ENCODE assay signal across 13 cellular contexts in the genomic region with DNA sequence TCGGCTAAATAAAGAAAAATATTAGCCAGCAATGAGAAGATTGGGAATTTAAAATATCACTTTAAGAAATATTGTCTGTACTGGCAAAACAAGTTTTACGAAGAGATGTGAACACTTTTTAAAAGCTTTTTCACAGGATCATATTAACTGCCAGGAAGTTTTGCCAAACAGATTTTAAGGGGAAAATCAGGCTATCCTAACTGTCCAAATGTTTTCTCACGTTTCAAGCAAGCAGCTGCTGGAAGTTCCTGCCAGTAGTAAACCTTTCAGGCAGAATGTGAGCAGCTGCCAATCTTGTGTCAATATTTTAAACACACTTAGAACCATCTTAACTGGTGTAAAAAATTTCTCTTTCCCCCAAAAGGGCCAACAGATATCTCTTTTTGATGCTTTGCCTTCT.
A peak's percentile ranks its signal among the peaks of the same experiment; 100 is the strongest.
DNase-seq lines count a peak whose midpoint lies in the region; ATAC-seq and TF ChIP-seq lines count a peak whose summit lies in the region.
"Had no signal": no experiment of that assay in that cellular context is flagged by ENCODE, and none has a peak within 500 bp of the region (broad histone marks: within the 10 kb centered on the region; RNA-seq: fewer than 3 reads in every experiment).

No MANE protein-coding gene starts in this region.

- H3K36me3 ChIP-seq in left ventricle myocardium inferior (no peaks in the 10 kb centered on the region), PC-3 (ENCODE audit: low read depth, low read length) (no peaks in the 10 kb centered on the region)
- H3K36me3 ChIP-seq in effector memory CD4-positive, alpha-beta T cell (ENCODE audit: control insufficient read depth, insufficient read depth, low read length) = no peaks in the 10 kb centered on the region
- H3K36me3 ChIP-seq: HAP-1, SJCRH30 had no signal

- H3K4me3 ChIP-seq in left ventricle myocardium inferior (no peak overlapping the region), PC-3 (ENCODE audit: low read length) (no peak overlapping the region)
- no peak overlapping the region for H3K4me3 ChIP-seq in effector memory CD4-positive, alpha-beta T cell (ENCODE audit: insufficient read depth, low read depth, low read length, poor library complexity, severe bottlenecking)
- H3K4me3 ChIP-seq: HAP-1, SJCRH30 had no signal

- H3K4me3 Mint-ChIP-seq in T-cell = no peak overlapping the region
- H3K4me3 Mint-ChIP-seq: CD8-positive, alpha-beta T cell had no signal

- H3K27ac Mint-ChIP-seq in T-cell = no peak overlapping the region
- H3K27ac Mint-ChIP-seq: CD8-positive, alpha-beta T cell had no signal

- H2AFZ ChIP-seq in PC-3 (ENCODE audit: low read length) = peak overlapping the region; percentile 44

- H3K27me3 ChIP-seq in left ventricle myocardium inferior (ENCODE audit: low read depth) = no peaks in the 10 kb centered on the region
- H3K27me3 ChIP-seq in PC-3 (ENCODE audit: low read length) = no peaks in the 10 kb centered on the region
- no peaks in the 10 kb centered on the region for H3K27me3 ChIP-seq in effector memory CD4-positive, alpha-beta T cell (replicated peaks; ENCODE audit: control insufficient read depth, insufficient read depth, low read length, poor library complexity, severe bottlenecking)
- H3K27me3 ChIP-seq: SJCRH30 had no signal

- intact Hi-C loops in left ventricle myocardium superior (cut with micrococcal nuclease) (no loop called here), left ventricle myocardium inferior (cut with micrococcal nuclease) (no loop called here), PC-3 (cut with micrococcal nuclease) (no loop called here)

- no peak overlapping the region for H3K9ac ChIP-seq in PC-3 (ENCODE audit: low read length)

- no peaks in the 10 kb centered on the region for H3K4me1 Mint-ChIP-seq in T-cell

- no peak overlapping the region for H3K4me2 ChIP-seq in PC-3 (ENCODE audit: low read length)

- H3K79me2 ChIP-seq in PC-3 (ENCODE audit: low read length) = no peaks in the 10 kb centered on the region

- H3K27me3 Mint-ChIP-seq in T-cell = no peaks in the 10 kb centered on the region

- H3F3A ChIP-seq in PC-3 (ENCODE audit: low read length, unreplicated experiment) = no peaks in the 10 kb centered on the region

- TF ChIP-seq CTCF in left ventricle myocardium inferior (IDR thresholded peaks at IDR 0.05; ENCODE audit: borderline replicate concordance) (no peak), PC-3 (conservative IDR thresholded peaks at IDR 0.05; ENCODE audit: low read depth, low read length) (no peak)

- H3K9me2 ChIP-seq in PC-3 (replicated peaks; ENCODE audit: low read length) = no peaks in the 10 kb centered on the region

- no peaks in the 10 kb centered on the region for H3K4me1 ChIP-seq in left ventricle myocardium inferior
- no peaks in the 10 kb centered on the region for H3K4me1 ChIP-seq in PC-3 (ENCODE audit: insufficient read depth, low read length)
- H3K4me1 ChIP-seq in effector memory CD4-positive, alpha-beta T cell (ENCODE audit: control insufficient read depth, insufficient read depth, low read length, poor library complexity, severe bottlenecking) = no peaks in the 10 kb centered on the region
- H3K4me1 ChIP-seq: SJCRH30 had no signal

- CTCF ChIA-PET in PC-3 (lab: Charles Lee) = no interaction called here
- CTCF ChIA-PET in T-cell (lab: Charles Lee) = no interaction called here

- peaks cover 6 to 9% (median 7%) of the 10 kb centered on the region in 3 donors for H3K9me3 Mint-ChIP-seq in T-cell

- DNase-seq in left ventricle myocardium superior (no peak), left ventricle myocardium inferior (no peak), NCI-H2081 treated with DMSO at 0.1 percent for 48 hours (lab: John Stamatoyannopoulos, UW) (peak; percentile 18), PC-3 (no peak), T-cell (no peak)
- DNase-seq in effector memory CD4-positive, alpha-beta T cell = no peak
- DNase-seq: CD8-positive, alpha-beta T cell; NCI-H1436 treated with DMSO at 0.1 percent for 48 hours; NCI-H524 treated with DMSO at 0.1 percent for 48 hours; SJCRH30; T-helper 9 cell had no signal

- H4K20me1 ChIP-seq in PC-3 (ENCODE audit: low read length) = no peaks in the 10 kb centered on the region

- no peaks in the 10 kb centered on the region for H3K9me3 ChIP-seq in left ventricle myocardium inferior (replicated peaks)
- H3K9me3 ChIP-seq in PC-3 (ENCODE audit: low read length) = no peaks in the 10 kb centered on the region
- H3K9me3 ChIP-seq in effector memory CD4-positive, alpha-beta T cell (ENCODE audit: control insufficient read depth, low read length) = no peaks in the 10 kb centered on the region
- H3K9me3 ChIP-seq: HAP-1, SJCRH30 had no signal

- no TSS peak for BruUV-seq in PC-3 (replicated peaks; lab: Mats Ljungman, UMichigan)

- POLR2A ChIA-PET in PC-3 (lab: Charles Lee; ENCODE audit: unreplicated experiment) (interaction anchor here (0.6 kb wide), 1 partner anchor 37 kb away, joined by 4 read pairs; no protein-coding TSS in a partner anchor), T-cell (lab: Charles Lee) (no interaction called here)

- ATAC-seq in left ventricle myocardium superior (peak; percentile 38), PC-3 (no peak), T-cell (replicated peaks in 1 of 4) (no peak), GM21367 (IDR thresholded peaks at IDR 0.05; ENCODE audit: unreplicated experiment) (no peak)
- ATAC-seq: CD8-positive, alpha-beta T cell had no signal

- H3K27ac ChIP-seq in left ventricle myocardium inferior (replicated peaks) (no peak overlapping the region), PC-3 (ENCODE audit: low read length) (no peak overlapping the region)
- H3K27ac ChIP-seq in effector memory CD4-positive, alpha-beta T cell (ENCODE audit: insufficient read depth, low read length, poor library complexity, severe bottlenecking) = no peak overlapping the region
- H3K27ac ChIP-seq: SJCRH30 had no signal

- no peaks in the 10 kb centered on the region for H3K36me3 Mint-ChIP-seq in T-cell
- H3K36me3 Mint-ChIP-seq: CD8-positive, alpha-beta T cell had no signal
